22 cellular contexts compared by ENCODE assay signal in genomic region chr7:135233570-135233969, GRCh38. TPM values are rescaled to one million over a fixed set of nuclear protein-coding genes. Genes with fewer than 3 reads are reported as not detected.
DNase-seq lines count a peak whose midpoint lies in the region; ATAC-seq and TF ChIP-seq lines count a peak whose summit lies in the region.
"Had no signal": no experiment of that assay in that cellular context is flagged by ENCODE, and none has a peak within 500 bp of the region (broad histone marks: within the 10 kb centered on the region; RNA-seq: fewer than 3 reads in every experiment).

TSS of gene STRA8 (plus strand) at chr7:135233838. CDS start at chr7:135240525, 6,687 bp downstream.

- no peak for TF ChIP-seq RAD21 in IMR-90 (IDR thresholded peaks at IDR 0.05; ENCODE audit: low read length)

- H3K4me3 ChIP-seq in IMR-90 (ENCODE audit: insufficient read depth, low read depth, low read length): no peak within 1 kb of the TSS
- H3K4me3 ChIP-seq: A549 had no signal

- peaks cover under 1 to 8% of the 10 kb centered on the region in 2 donors for H3K36me3 Mint-ChIP-seq in stimulated activated naive B cell treated with anti-CD40 and anti-IgM and Interleukin-4, amounts not matched to agents 10 μg/mL and 1 μg/mL and 100 μg/mL, for 72 hours
- H3K36me3 Mint-ChIP-seq in Calu3 (ENCODE audit: insufficient read depth, unreplicated experiment): no peaks in the 10 kb centered on the region

- no peak within 1 kb of the TSS for H3K27ac ChIP-seq in IMR-90 (ENCODE audit: insufficient read depth, low read length)
- H3K27ac ChIP-seq: A549, C4-2B, KMS-11 had no signal

- H2AK5ac ChIP-seq in IMR-90 (ENCODE audit: low read depth, low read length): no peak within 1 kb of the TSS

- H3K14ac ChIP-seq in IMR-90 (replicated peaks; ENCODE audit: low read depth, low read length): no peak within 1 kb of the TSS

- no peak within 1 kb of the TSS for H2BK120ac ChIP-seq in IMR-90 (ENCODE audit: low read depth, low read length)

- no peak within 1 kb of the TSS for H3K23ac ChIP-seq in IMR-90 (ENCODE audit: low read depth, low read length)

- H2BK15ac ChIP-seq in IMR-90 (ENCODE audit: low read depth, low read length): no peak within 1 kb of the TSS

- H3K9ac ChIP-seq in IMR-90 (ENCODE audit: low read depth, low read length): no peak within 1 kb of the TSS
- H3K9ac ChIP-seq: KMS-11 had no signal

- WGBS in IMR-90 (ENCODE audit: extremely low coverage in 2 of 2, insufficient read length in 1 of 2), 2 experiments: 87% methylated on average over 13 of the region's 28 CpGs; no CpG with 5 or more reads in 1 of the 2 experiments

- no peaks in the 10 kb centered on the region for H3K9me1 ChIP-seq in IMR-90 (ENCODE audit: insufficient read depth, low read length)

- H2AFZ ChIP-seq in IMR-90 (replicated peaks; ENCODE audit: low read length, poor library complexity): peak within 1 kb of the TSS; percentile 21

- ATAC-seq in IMR-90 (ENCODE audit: low read depth): no peak
- ATAC-seq in left lobe of liver: no peak
- no peak for ATAC-seq in stimulated activated naive B cell treated with anti-CD40 and anti-IgM and Interleukin-4, amounts not matched to agents 10 μg/mL and 1 μg/mL and 100 μg/mL, for 72 hours (replicated peaks)
- no peak for ATAC-seq in omental fat pad (ENCODE audit: low FRiP score)
- ATAC-seq: A549, HepG2 had no signal

- H3K18ac ChIP-seq in IMR-90 (ENCODE audit: low read depth, low read length): no peak within 1 kb of the TSS

- H4K8ac ChIP-seq in IMR-90 (ENCODE audit: low read depth in 2 of 2, low read length in 2 of 2): no peak within 1 kb of the TSS

- H2AK9ac ChIP-seq in IMR-90 (replicated peaks; ENCODE audit: low read depth, low read length, poor library complexity): no peak within 1 kb of the TSS

- peak within 1 kb of the TSS; percentile 33 for H3K27ac Mint-ChIP-seq in stimulated activated naive B cell treated with anti-CD40 and anti-IgM and Interleukin-4, amounts not matched to agents 10 μg/mL and 1 μg/mL and 100 μg/mL, for 72 hours
- no peak within 1 kb of the TSS for H3K27ac Mint-ChIP-seq in Calu3 (ENCODE audit: unreplicated experiment)
- H3K27ac Mint-ChIP-seq: CD4-positive, alpha-beta T cell had no signal

- dilution Hi-C loops in IMR-90 (cut with HindIII; ENCODE audit: low sequenced_read_pairs, unreplicated experiment): no loop called here

- TF ChIP-seq POLR2A in IMR-90 (IDR thresholded peaks at IDR 0.05; ENCODE audit: low read depth, low read length): no peak

- BruUV-seq in IMR-90 (replicated peaks; lab: Mats Ljungman, UMichigan) (no TSS peak), Calu3 (replicated peaks; lab: Mats Ljungman, UMichigan) (no TSS peak)

- H3K56ac ChIP-seq in IMR-90 (ENCODE audit: extremely low read depth, insufficient read depth, low read length): no peak within 1 kb of the TSS

- no peaks in the 10 kb centered on the region for H3K9me3 ChIP-seq in IMR-90 (ENCODE audit: control insufficient read depth, insufficient read depth, low read length)
- H3K9me3 ChIP-seq: A549, Caco-2 had no signal

- H2BK5ac ChIP-seq in IMR-90 (ENCODE audit: low read depth, low read length, poor library complexity, severe bottlenecking): no peak within 1 kb of the TSS

- H4K5ac ChIP-seq in IMR-90 (ENCODE audit: low read depth, low read length): no peak within 1 kb of the TSS

- peaks cover 4 to 7% of the 10 kb centered on the region in 2 donors for H3K9me3 Mint-ChIP-seq in stimulated activated naive B cell treated with anti-CD40 and anti-IgM and Interleukin-4, amounts not matched to agents 10 μg/mL and 1 μg/mL and 100 μg/mL, for 72 hours
- no peaks in the 10 kb centered on the region for H3K9me3 Mint-ChIP-seq in Calu3 (ENCODE audit: low read depth, unreplicated experiment)
- H3K9me3 Mint-ChIP-seq: CD4-positive, alpha-beta T cell had no signal

- H3K4me1 Mint-ChIP-seq in stimulated activated naive B cell treated with anti-CD40 and anti-IgM and Interleukin-4, amounts not matched to agents 10 μg/mL and 1 μg/mL and 100 μg/mL, for 72 hours: peaks cover 29 to 48% of the 10 kb centered on the region in 2 donors
- H3K4me1 Mint-ChIP-seq in Calu3 (ENCODE audit: low read depth, unreplicated experiment): peaks cover 14% of the 10 kb centered on the region

- POLR2A ChIA-PET in IMR-90 (lab: Charles Lee; ENCODE audit: unreplicated experiment): no interaction called here

- no peaks in the 10 kb centered on the region for H3K4me1 ChIP-seq in IMR-90 (ENCODE audit: control insufficient read depth, insufficient read depth, low read length)
- H3K4me1 ChIP-seq: A549, Caco-2 had no signal

- H3K4me3 Mint-ChIP-seq in stimulated activated naive B cell treated with anti-CD40 and anti-IgM and Interleukin-4, amounts not matched to agents 10 μg/mL and 1 μg/mL and 100 μg/mL, for 72 hours: no peak within 1 kb of the TSS
- no peak within 1 kb of the TSS for H3K4me3 Mint-ChIP-seq in Calu3 (ENCODE audit: low read depth, unreplicated experiment)
- H3K4me3 Mint-ChIP-seq: CD4-positive, alpha-beta T cell had no signal

- H3K27me3 Mint-ChIP-seq in stimulated activated naive B cell treated with anti-CD40 and anti-IgM and Interleukin-4, amounts not matched to agents 10 μg/mL and 1 μg/mL and 100 μg/mL, for 72 hours: peaks cover 12 to 18% of the 10 kb centered on the region in 2 donors
- no peaks in the 10 kb centered on the region for H3K27me3 Mint-ChIP-seq in Calu3 (ENCODE audit: unreplicated experiment)
- H3K27me3 Mint-ChIP-seq: CD4-positive, alpha-beta T cell had no signal

- in situ Hi-C loops in IMR-90 (cut with MboI; ENCODE audit: low sequenced_read_pairs): no loop called here

- H2BK20ac ChIP-seq in IMR-90 (ENCODE audit: low read depth, low read length): no peak within 1 kb of the TSS

- no peak within 1 kb of the TSS for H3K4ac ChIP-seq in IMR-90 (ENCODE audit: low read depth, low read length)

- peaks cover 1% of the 10 kb centered on the region for H3K27me3 ChIP-seq in IMR-90 (ENCODE audit: control insufficient read depth, insufficient read depth, low read length)

- DNase-seq in IMR-90: no peak
- peak; percentile 21 for DNase-seq in ecto neural progenitor cell (ENCODE audit: low spot score)
- DNase-seq in left lobe of liver (ENCODE audit: low spot score): peak; percentile 27
- DNase-seq in stimulated activated naive B cell treated with anti-CD40 and anti-IgM and Interleukin-4, amounts not matched to agents 10 μg/mL and 1 μg/mL and 100 μg/mL, for 72 hours: no peak
- DNase-seq in omental fat pad (ENCODE audit: low spot score): no peak
- DNase-seq in A172 (ENCODE audit: low spot score): no peak
- no peak for DNase-seq in activated CD4-positive, alpha-beta T cell treated with anti-CD3 and anti-CD28 coated beads for 48 hours
- DNase-seq in Calu3: no peak
- DNase-seq: AML-193; Caco-2; CD4-positive, alpha-beta T cell; DMS153; DMS79; GDM1; HCEC 1CT had no signal

- TF ChIP-seq CTCF in IMR-90 (conservative IDR thresholded peaks at IDR 0.05; ENCODE audit: low read depth, low read length): no peak
- TF ChIP-seq CTCF in omental fat pad (IDR thresholded peaks at IDR 0.05): no peak
- TF ChIP-seq CTCF in Calu3 (IDR thresholded peaks at IDR 0.05; ENCODE audit: unreplicated experiment): no peak

- CTCF ChIA-PET in IMR-90 (lab: Yijun Ruan, JAX) (no interaction called here), Calu3 (lab: Charles Lee) (no interaction called here)

- H3K4me2 ChIP-seq in IMR-90 (ENCODE audit: low read depth, low read length): no peak within 1 kb of the TSS
- H3K4me2 ChIP-seq: A549, KMS-11 had no signal

- H3K36me3 ChIP-seq in IMR-90 (ENCODE audit: control insufficient read depth, insufficient read depth, low read length): no peaks in the 10 kb centered on the region

- no peaks in the 10 kb centered on the region for H3K79me1 ChIP-seq in IMR-90 (ENCODE audit: low read depth in 1 of 2, low read length in 2 of 2)

- intact Hi-C loops in IMR-90 (cut with micrococcal nuclease): no loop called here
- intact Hi-C loops in Calu3 (cut with micrococcal nuclease; ENCODE audit: unreplicated experiment): no loop called here

- H4K91ac ChIP-seq in IMR-90 (ENCODE audit: insufficient read depth, low read depth, low read length): no peak within 1 kb of the TSS

- no peaks in the 10 kb centered on the region for H4K20me1 ChIP-seq in IMR-90 (ENCODE audit: insufficient read depth, low read length)

TF ChIP-seq in IMR-90, 13 proteins besides CTCF, POLR2A, EP300 and RAD21 (continues in another document):
- TF ChIP-seq MXI1 (IDR thresholded peaks at IDR 0.05; ENCODE audit: borderline replicate concordance, low read depth, low read length): no peak
- TF ChIP-seq ELK1 (IDR thresholded peaks at IDR 0.05; ENCODE audit: borderline replicate concordance, low read depth, low read length): no peak
- no peak for TF ChIP-seq CEBPB (IDR thresholded peaks at IDR 0.05; ENCODE audit: low read depth, low read length)
- no peak for TF ChIP-seq BHLHE40 (IDR thresholded peaks at IDR 0.05; ENCODE audit: low read depth, low read length)
- no peak for TF ChIP-seq MAFK (IDR thresholded peaks at IDR 0.05; ENCODE audit: low read depth, low read length)
- TF ChIP-seq MAZ (IDR thresholded peaks at IDR 0.05; ENCODE audit: borderline replicate concordance, low read depth, low read length): no peak
- no peak for TF ChIP-seq CHD1 (IDR thresholded peaks at IDR 0.05; ENCODE audit: low read depth, low read length)
- TF ChIP-seq SMC3 (IDR thresholded peaks at IDR 0.05; ENCODE audit: low read depth, low read length): no peak
- TF ChIP-seq FOS (IDR thresholded peaks at IDR 0.05; ENCODE audit: low read depth, low read length): no peak
- no peak for TF ChIP-seq USF2 (IDR thresholded peaks at IDR 0.05; ENCODE audit: low read depth, low read length)

RNA-seq across cellular contexts. Expression of gene STRA8, which starts in this region (rescaled TPM):
- total RNA-seq in IMR-90 (2012; rRNA removed): not detected in 2 replicates
- polyA plus RNA-seq in IMR-90 (2012; rRNA removed): not detected in 2 replicates
- polyA plus RNA-seq in IMR-90 (2012; cell fraction: cytosol; rRNA removed): not detected in 2 replicates
- not detected in 2 replicates for polyA plus RNA-seq in IMR-90 (2012; cell fraction: nucleus; rRNA removed; ENCODE audit: low replicate concordance)
- total RNA-seq in left lobe of liver: not detected
- total RNA-seq in omental fat pad: not detected
- not detected in 2 replicates for total RNA-seq in A172 (2014; rRNA removed; shearing (Covaris generic))
- not detected in 2 replicates for total RNA-seq in Calu3 (2022)
- total RNA-seq: Caco-2; CD4-positive, alpha-beta T cell; Daoy; H4; HepG2 had no signal
- polyA plus RNA-seq: A549, BJ, HepG2 had no signal

Comparison
In these comparisons a context has a peak if more than half of its experiments do, and no peak if none do; other contexts are left out.
1. Peak in DNase-seq in left lobe of liver; RNA of the gene not detected or under 1 TPM.